ENCODE assay signal across 8 cellular contexts in genomic region chr6:26022166-26022510, GRCh38. TPM values are rescaled to one million over a fixed set of nuclear protein-coding genes. Genes with fewer than 3 reads are reported as not detected.
DNase-seq lines count a peak whose midpoint lies in the region; ATAC-seq and TF ChIP-seq lines count a peak whose summit lies in the region.

No MANE protein-coding gene starts in this region.

- ATAC-seq in HG03060 (IDR thresholded peaks at IDR 0.05; ENCODE audit: low read depth, unreplicated experiment) (peak; percentile 1), aorta (ENCODE audit: low FRiP score) (peak; percentile 40), GM19467 (IDR thresholded peaks at IDR 0.05; ENCODE audit: unreplicated experiment) (no peak)
- ATAC-seq in activated CD8-positive, alpha-beta T cell treated with anti-CD3 and anti-CD28 coated beads, Interleukin-2, amount 10 ng/mL, durations not matched to agents 7 days and 5 days, result peak; percentile 1
- ATAC-seq in naive thymus-derived CD4-positive, alpha-beta T cell, result no peak

- peaks cover 0 to 12% (median 4%) of the 10 kb centered on the region in 5 donors for H3K9me3 Mint-ChIP-seq in CD8-positive, alpha-beta memory T cell
- peaks cover 13% of the 10 kb centered on the region for H3K9me3 Mint-ChIP-seq in activated CD8-positive, alpha-beta T cell treated with anti-CD3 and anti-CD28 coated beads, Interleukin-2, amount 10 ng/mL, durations not matched to agents 7 days and 5 days (ENCODE audit: insufficient read depth)
- peaks cover 0 to 21% (median 3%) of the 10 kb centered on the region in 11 donors for H3K9me3 Mint-ChIP-seq in naive thymus-derived CD4-positive, alpha-beta T cell

- peaks cover 0 to 20% (median 0%) of the 10 kb centered on the region in 3 donors for H3K36me3 Mint-ChIP-seq in CD8-positive, alpha-beta memory T cell
- peaks cover 31% of the 10 kb centered on the region for H3K36me3 Mint-ChIP-seq in activated CD8-positive, alpha-beta T cell treated with anti-CD3 and anti-CD28 coated beads, Interleukin-2, amount 10 ng/mL, durations not matched to agents 7 days and 5 days (ENCODE audit: low read depth)
- peaks cover 0 to 2% (median 0%) of the 10 kb centered on the region in 5 donors for H3K36me3 Mint-ChIP-seq in naive thymus-derived CD4-positive, alpha-beta T cell

- DNase-seq in CD8-positive, alpha-beta memory T cell, result peak in 1 of 5 donors; percentile 22
- peak; percentile 37 for DNase-seq in NCI-H524 treated with DMSO at 0.1 percent for 48 hours (lab: John Stamatoyannopoulos, UW)
- peak; percentile 74 for DNase-seq in activated CD8-positive, alpha-beta T cell treated with anti-CD3 and anti-CD28 coated beads, Interleukin-2, amount 10 ng/mL, durations not matched to agents 7 days and 5 days
- peak; percentile 90 for DNase-seq in fibroblast of pulmonary artery (ENCODE audit: low read depth)
- DNase-seq in naive thymus-derived CD4-positive, alpha-beta T cell, result peak in 2 of 9 donors; percentile 34 to 67
- peak in 1 of 2 donors; percentile 73 for DNase-seq in aorta

- TF ChIP-seq CTCF in fibroblast of pulmonary artery (IDR thresholded peaks at IDR 0.05; ENCODE audit: low read length, missing control alignments), result no peak

- CTCF ChIA-PET in CD8-positive, alpha-beta memory T cell (lab: Charles Lee), result interaction anchor here (1.2 to 10.0 kb wide), 9 partner anchors 10 to 166 kb away, joined by 3 to 88 read pairs (median 7); a partner anchor contains a TSS
- CTCF ChIA-PET in activated CD8-positive, alpha-beta T cell treated with anti-CD3 and anti-CD28 coated beads, Interleukin-2, amount 10 ng/mL, durations not matched to agents 7 days and 5 days (lab: Charles Lee), result interaction anchor here (1.0 to 12.0 kb wide), 5 partner anchors 10 to 29 kb away, joined by 3 to 139 read pairs (median 19); a partner anchor contains a TSS
- CTCF ChIA-PET in naive thymus-derived CD4-positive, alpha-beta T cell (lab: Charles Lee), result interaction anchor here (0.9 to 4.1 kb wide), 10 partner anchors 10 to 1871 kb away, joined by 3 to 24 read pairs (median 4); a partner anchor contains a TSS

- H3K27ac ChIP-seq in CD8-positive, alpha-beta memory T cell (ENCODE audit: low read depth, low read length), result peak overlapping the region; percentile 98
- peak overlapping the region; percentile 97 for H3K27ac ChIP-seq in naive thymus-derived CD4-positive, alpha-beta T cell (ENCODE audit: low read depth, low read length)
- H3K27ac ChIP-seq in aorta (ENCODE audit: low read depth in 1 of 2, low read length in 2 of 2), result peak overlapping the region; percentile 51 to 97

- H3K27me3 ChIP-seq in CD8-positive, alpha-beta memory T cell (ENCODE audit: insufficient read depth, low read length, poor library complexity, severe bottlenecking), result no peaks in the 10 kb centered on the region
- H3K27me3 ChIP-seq in naive thymus-derived CD4-positive, alpha-beta T cell (ENCODE audit: control insufficient read depth in 2 of 2, insufficient read depth in 2 of 2, low read length in 2 of 2), result no peaks in the 10 kb centered on the region
- peaks cover 0 to 6% of the 10 kb centered on the region in 2 donors for H3K27me3 ChIP-seq in aorta (ENCODE audit: control insufficient read depth in 1 of 2, insufficient read depth in 2 of 2, low read length in 1 of 2)

- no peaks in the 10 kb centered on the region for H3K36me3 ChIP-seq in CD8-positive, alpha-beta memory T cell (ENCODE audit: insufficient read depth, low read length)
- H3K36me3 ChIP-seq in naive thymus-derived CD4-positive, alpha-beta T cell (ENCODE audit: control insufficient read depth in 2 of 3, insufficient read depth in 3 of 3, low read length in 3 of 3), result no peaks in the 10 kb centered on the region
- no peaks in the 10 kb centered on the region for H3K36me3 ChIP-seq in aorta (ENCODE audit: control insufficient read depth in 1 of 2, insufficient read depth in 2 of 2, low read length in 1 of 2)

- H3K4me3 ChIP-seq in CD8-positive, alpha-beta memory T cell (ENCODE audit: low read length), result peak overlapping the region; percentile 93
- H3K4me3 ChIP-seq in fibroblast of pulmonary artery (replicated peaks; ENCODE audit: low read depth, low read length) (peak overlapping the region; percentile 62), aorta (ENCODE audit: low read length in 2 of 2) (peak overlapping the region in 1 of 2 donors; percentile 54)
- peak overlapping the region; percentile 96 for H3K4me3 ChIP-seq in naive thymus-derived CD4-positive, alpha-beta T cell (ENCODE audit: low read length)

- peaks cover 36 to 73% (median 55%) of the 10 kb centered on the region in 3 donors for H3K4me1 Mint-ChIP-seq in CD8-positive, alpha-beta memory T cell
- H3K4me1 Mint-ChIP-seq in activated CD8-positive, alpha-beta T cell treated with anti-CD3 and anti-CD28 coated beads, Interleukin-2, amount 10 ng/mL, durations not matched to agents 7 days and 5 days (ENCODE audit: low read depth), result peaks cover 75% of the 10 kb centered on the region
- peaks cover 12 to 75% (median 51%) of the 10 kb centered on the region in 7 donors for H3K4me1 Mint-ChIP-seq in naive thymus-derived CD4-positive, alpha-beta T cell

- H3K27me3 Mint-ChIP-seq in CD8-positive, alpha-beta memory T cell, result peaks cover 0 to 16% of the 10 kb centered on the region in 2 donors
- peaks cover 2% of the 10 kb centered on the region for H3K27me3 Mint-ChIP-seq in activated CD8-positive, alpha-beta T cell treated with anti-CD3 and anti-CD28 coated beads, Interleukin-2, amount 10 ng/mL, durations not matched to agents 7 days and 5 days (ENCODE audit: low read depth)
- peaks cover 0 to 8% (median 0%) of the 10 kb centered on the region in 5 donors for H3K27me3 Mint-ChIP-seq in naive thymus-derived CD4-positive, alpha-beta T cell

- H3K4me1 ChIP-seq in CD8-positive, alpha-beta memory T cell (ENCODE audit: insufficient read depth, low read length), result peaks cover 15% of the 10 kb centered on the region
- peaks cover 5 to 14% of the 10 kb centered on the region in 2 donors for H3K4me1 ChIP-seq in naive thymus-derived CD4-positive, alpha-beta T cell (ENCODE audit: control insufficient read depth in 2 of 2, insufficient read depth in 2 of 2, low read length in 2 of 2)
- no peaks in the 10 kb centered on the region for H3K4me1 ChIP-seq in aorta (ENCODE audit: control insufficient read depth in 1 of 2, insufficient read depth in 2 of 2, low read length in 2 of 2)

- peaks cover 3% of the 10 kb centered on the region for H3K9me3 ChIP-seq in CD8-positive, alpha-beta memory T cell (ENCODE audit: low read length)
- H3K9me3 ChIP-seq in naive thymus-derived CD4-positive, alpha-beta T cell (ENCODE audit: control insufficient read depth in 2 of 3, low read length in 3 of 3), result no peaks in the 10 kb centered on the region
- H3K9me3 ChIP-seq in aorta (ENCODE audit: control insufficient read depth, low read length), result no peaks in the 10 kb centered on the region

- peak overlapping the region; percentile 93 to 100 (median 100) for H3K27ac Mint-ChIP-seq in CD8-positive, alpha-beta memory T cell
- H3K27ac Mint-ChIP-seq in activated CD8-positive, alpha-beta T cell treated with anti-CD3 and anti-CD28 coated beads, Interleukin-2, amount 10 ng/mL, durations not matched to agents 7 days and 5 days, result peak overlapping the region; percentile 100
- H3K27ac Mint-ChIP-seq in naive thymus-derived CD4-positive, alpha-beta T cell, result peak overlapping the region; percentile 95 to 100 (median 100)

- POLR2A ChIA-PET in CD8-positive, alpha-beta memory T cell (lab: Charles Lee), result interaction anchor here (0.6 to 4.8 kb wide), 21 partner anchors 9 to 1816 kb away, joined by 3 to 156 read pairs (median 8); partner anchors contain the start of genes HFE and TRIM38
- POLR2A ChIA-PET in activated CD8-positive, alpha-beta T cell treated with anti-CD3 and anti-CD28 coated beads, Interleukin-2, amount 10 ng/mL, durations not matched to agents 7 days and 5 days (lab: Charles Lee), result interaction anchor here (0.6 to 19.5 kb wide), 24 partner anchors 8 to 1872 kb away, joined by 3 to 1951 read pairs (median 29); partner anchors contain the start of gene TRIM38
- POLR2A ChIA-PET in naive thymus-derived CD4-positive, alpha-beta T cell (lab: Charles Lee), result interaction anchor here (0.6 to 29.9 kb wide), 35 partner anchors 15 to 1872 kb away, joined by 3 to 2497 read pairs (median 19); partner anchors contain the start of genes HFE, TRIM38 and ZNF184

- 4% methylated on average over 6 of the region's 6 CpGs for WGBS in aorta, 2 donors

- H3K4me3 Mint-ChIP-seq in CD8-positive, alpha-beta memory T cell, result peak overlapping the region; percentile 81 to 99 (median 95)
- H3K4me3 Mint-ChIP-seq in activated CD8-positive, alpha-beta T cell treated with anti-CD3 and anti-CD28 coated beads, Interleukin-2, amount 10 ng/mL, durations not matched to agents 7 days and 5 days, result peak overlapping the region; percentile 96
- peak overlapping the region; percentile 82 to 100 (median 94) for H3K4me3 Mint-ChIP-seq in naive thymus-derived CD4-positive, alpha-beta T cell

- intact Hi-C loops in naive thymus-derived CD4-positive, alpha-beta T cell (cut with micrococcal nuclease), result loop anchor here (1.0 to 10.0 kb wide), 8 partner anchors 33 to 1850 kb away; partner anchors contain the start of genes HMGN4 (in 1 of the 2) and ZNF184 (in 1 of the 2)
- intact Hi-C loops in aorta (cut with DNase I), result no loop called here

RNA-seq across cellular contexts. Expression of gene TRIM38, which starts 59.5 kb away (rescaled TPM):
- 10 to 100 TPM; 10.8 to 11.2 TPM for total RNA-seq in CD8-positive, alpha-beta memory T cell
- polyA plus RNA-seq in CD8-positive, alpha-beta memory T cell, result 10.1 TPM
- 10 to 100 TPM; 19.1 to 19.5 TPM for total RNA-seq in activated CD8-positive, alpha-beta T cell treated with anti-CD3 and anti-CD28 coated beads, Interleukin-2, amount 10 ng/mL, durations not matched to agents 7 days and 5 days
- 10 to 100 TPM; 17.4 to 32.8 (median 29.9) TPM for total RNA-seq in naive thymus-derived CD4-positive, alpha-beta T cell
- 1 to 10 TPM; 4.4 to 9.5 TPM for polyA plus RNA-seq in naive thymus-derived CD4-positive, alpha-beta T cell
- 10 to 100 TPM; 24.3 to 24.8 TPM for total RNA-seq in aorta
- polyA plus RNA-seq in aorta, result 10 to 100 TPM in 1 of 2 donors, 1 to 10 TPM in 1; 6.4 to 11.9 TPM

Comparison
In these comparisons a context has a peak if more than half of its experiments do, and no peak if none do; other contexts are left out.
1. ATAC-seq: peak in HG03060 (single experiment), activated CD8-positive, alpha-beta T cell treated with anti-CD3 and anti-CD28 coated beads, Interleukin-2, amount 10 ng/mL, durations not matched to agents 7 days and 5 days (single experiment) and aorta (single experiment); none in naive thymus-derived CD4-positive, alpha-beta T cell (single experiment) and GM19467 (single experiment).
2. intact Hi-C loops: an anchor here in naive thymus-derived CD4-positive, alpha-beta T cell (1.0 to 10.0 kb wide); none called in aorta.
3. Peak in every context shown above with its lines, with median percentiles within 50 percentile points of each other: H3K27ac ChIP-seq, H3K27ac Mint-ChIP-seq and H3K4me3 Mint-ChIP-seq.